ENCODE assay signal across 10 cellular contexts in the genomic region with DNA sequence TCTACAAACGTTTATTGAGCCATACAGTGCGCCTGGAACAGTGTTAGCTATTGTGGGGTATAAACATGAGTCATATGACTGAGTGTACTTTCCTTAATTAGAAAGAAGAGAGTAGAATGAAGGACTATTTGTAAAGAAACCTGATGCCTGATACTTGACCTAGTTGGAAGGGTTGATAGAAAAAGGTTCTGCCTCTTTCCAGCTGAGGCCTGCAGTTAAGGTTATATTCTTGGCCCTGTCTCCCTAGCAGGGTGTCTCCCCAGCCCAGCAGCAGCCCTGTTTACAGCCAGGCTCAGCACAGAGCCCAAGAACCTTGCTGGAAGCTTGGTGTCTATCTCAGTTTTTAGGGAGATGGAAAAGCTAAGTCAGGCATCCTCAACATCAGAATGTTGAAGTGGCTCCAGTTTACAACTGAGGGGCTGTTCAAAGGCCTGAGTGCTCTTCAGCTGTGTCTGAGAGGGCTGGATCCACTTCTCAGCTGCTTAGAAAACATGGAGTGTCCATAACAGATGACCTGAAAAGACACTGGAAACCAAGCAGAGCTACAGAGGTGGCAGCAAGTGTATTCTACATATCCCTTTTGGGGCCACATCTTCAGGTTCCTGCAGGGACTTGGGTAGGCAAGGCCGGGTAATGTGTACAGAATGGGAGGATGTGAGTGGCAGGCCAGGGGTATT. TPM values are rescaled to one million over a fixed set of nuclear protein-coding genes. Genes with fewer than 3 reads are reported as not detected.
A peak's percentile ranks its signal among the peaks of the same experiment; 100 is the strongest.
DNase-seq lines count a peak whose midpoint lies in the region; ATAC-seq and TF ChIP-seq lines count a peak whose summit lies in the region.
"Had no signal": no experiment of that assay in that cellular context is flagged by ENCODE, and none has a peak within 500 bp of the region (broad histone marks: within the 10 kb centered on the region; RNA-seq: fewer than 3 reads in every experiment).

No MANE protein-coding gene starts in this region.

- H3K27ac ChIP-seq in right cardiac atrium (ENCODE audit: low read length) = peak overlapping the region; percentile 52
- H3K27ac ChIP-seq in transverse colon = peak overlapping the region; percentile 36 to 70 (median 50)
- H3K27ac ChIP-seq in uterus = no peak overlapping the region

- TF ChIP-seq POLR2A in transverse colon (IDR thresholded peaks at IDR 0.05) = no peak
- no peak for TF ChIP-seq POLR2A in uterus (IDR thresholded peaks at IDR 0.05)

- H3K27me3 ChIP-seq in right cardiac atrium (ENCODE audit: control insufficient read depth, insufficient read depth) (no peaks in the 10 kb centered on the region), transverse colon (no peaks in the 10 kb centered on the region), uterus (no peaks in the 10 kb centered on the region)
- H3K27me3 ChIP-seq: Peyer's patch had no signal

- TF ChIP-seq EP300 in transverse colon (IDR thresholded peaks at IDR 0.05; ENCODE audit: low read depth) = no peak

- in situ Hi-C loops in transverse colon (cut with MboI; ENCODE audit: low pct_ligation_motif_present in 1 of 4, low pct_unique_long_range_greater_than_20kb in 1 of 4, low sequenced_read_pairs in 3 of 4) = no loop called here

- no peaks in the 10 kb centered on the region for H3K9me3 ChIP-seq in right cardiac atrium (ENCODE audit: control insufficient read depth, low read length)
- no peaks in the 10 kb centered on the region for H3K9me3 ChIP-seq in transverse colon
- H3K9me3 ChIP-seq in uterus = no peaks in the 10 kb centered on the region
- H3K9me3 ChIP-seq: Peyer's patch had no signal

- TF ChIP-seq CTCF in transverse colon (IDR thresholded peaks at IDR 0.05) (no peak), uterus (IDR thresholded peaks at IDR 0.05) (no peak)

- H3K4me3 ChIP-seq in right cardiac atrium (ENCODE audit: low read length) = no peak overlapping the region
- H3K4me3 ChIP-seq in transverse colon = no peak overlapping the region
- no peak overlapping the region for H3K4me3 ChIP-seq in uterus
- H3K4me3 ChIP-seq: Peyer's patch had no signal

- H3K36me3 ChIP-seq in transverse colon (no peaks in the 10 kb centered on the region), uterus (no peaks in the 10 kb centered on the region)
- H3K36me3 ChIP-seq: Peyer's patch had no signal

- H3K4me1 ChIP-seq in right cardiac atrium (ENCODE audit: control insufficient read depth, insufficient read depth, low read length) (no peaks in the 10 kb centered on the region), transverse colon (peaks cover 0 to 7% (median 0%) of the 10 kb centered on the region in 4 donors), uterus (no peaks in the 10 kb centered on the region)
- H3K4me1 ChIP-seq: Peyer's patch had no signal

- DNase-seq in NCI-H146 (lab: John Stamatoyannopoulos, UW) (peak; percentile 48), NCI-H146 treated with DMSO at 0.1 percent for 48 hours (lab: John Stamatoyannopoulos, UW; ENCODE audit: unreplicated experiment) (no peak), right cardiac atrium (no peak), transverse colon (no peak), T-helper 9 cell (no peak), uterus (no peak)
- DNase-seq: activated CD8-positive, alpha-beta T cell treated with anti-CD3 and anti-CD28 coated beads for 36 hours; Peyer's patch had no signal

- intact Hi-C loops in right cardiac atrium (cut with DNase I) = no loop called here
- intact Hi-C loops in transverse colon (cut with DNase I; ENCODE audit: low total_unique reads) = no loop called here
- intact Hi-C loops in uterus (cut with DNase I; ENCODE audit: low total_unique reads) = no loop called here

- WGBS in right cardiac atrium = 61% methylated on average over 3 of the region's 3 CpGs
- 60% methylated on average over 3 of the region's 3 CpGs; no CpG with 5 or more reads in 1 of the 2 donors for WGBS in transverse colon (ENCODE audit: low coverage in 1 of 2), 2 donors

- peak; percentile 69 for ATAC-seq in SK-N-SH treated with all-trans-retinoic acid at 6 μM for 48 hours
- peak; percentile 76 to 80 for ATAC-seq in right cardiac atrium
- ATAC-seq in HG03442 (IDR thresholded peaks at IDR 0.05; ENCODE audit: unreplicated experiment) = no peak
- ATAC-seq: activated CD8-positive, alpha-beta T cell treated with anti-CD3 and anti-CD28 coated beads for 36 hours had no signal

TF ChIP-seq in SK-N-SH treated with all-trans-retinoic acid at 6 μM for 48 hours, 23 proteins besides CTCF, POLR2A, EP300 and RAD21:
- TF ChIP-seq GLIS3 (CRISPR knock-in tag; IDR thresholded peaks at IDR 0.05) (no peak), ZNF70 (CRISPR knock-in tag; IDR thresholded peaks at IDR 0.05) (no peak), ARNTL (CRISPR knock-in tag; IDR thresholded peaks at IDR 0.05; ENCODE audit: borderline replicate concordance, low read depth) (no peak), TCF4 (CRISPR knock-in tag; IDR thresholded peaks at IDR 0.05; ENCODE audit: borderline replicate concordance) (no peak)

RNA-seq across cellular contexts. Expression of gene NYX, which starts 21.6 kb away (rescaled TPM):
- total RNA-seq in right cardiac atrium (not detected), transverse colon (not detected), uterus (not detected)
- not detected for polyA plus RNA-seq in right cardiac atrium
- total RNA-seq: activated CD8-positive, alpha-beta T cell treated with anti-CD3 and anti-CD28 coated beads for 36 hours; Peyer's patch had no signal

Comparison
In these comparisons a context has a peak if more than half of its experiments do, and no peak if none do; other contexts are left out.
1. H3K27ac ChIP-seq: peak in right cardiac atrium (single experiment) and transverse colon (4 of 4); none in uterus (0 of 2).